1 cellular context compared by ENCODE assay signal in genomic region chr18:48942554-48943261, GRCh38.
A peak's percentile ranks its signal among the peaks of the same experiment; 100 is the strongest.
TF ChIP-seq lines count a peak whose summit lies in the region.

No MANE protein-coding gene starts in this region.

TF ChIP-seq in HepG2, 621 proteins besides CTCF, POLR2A, EP300 and RAD21 (continued from another document and continues in another):
- TF ChIP-seq, protein P1, sequence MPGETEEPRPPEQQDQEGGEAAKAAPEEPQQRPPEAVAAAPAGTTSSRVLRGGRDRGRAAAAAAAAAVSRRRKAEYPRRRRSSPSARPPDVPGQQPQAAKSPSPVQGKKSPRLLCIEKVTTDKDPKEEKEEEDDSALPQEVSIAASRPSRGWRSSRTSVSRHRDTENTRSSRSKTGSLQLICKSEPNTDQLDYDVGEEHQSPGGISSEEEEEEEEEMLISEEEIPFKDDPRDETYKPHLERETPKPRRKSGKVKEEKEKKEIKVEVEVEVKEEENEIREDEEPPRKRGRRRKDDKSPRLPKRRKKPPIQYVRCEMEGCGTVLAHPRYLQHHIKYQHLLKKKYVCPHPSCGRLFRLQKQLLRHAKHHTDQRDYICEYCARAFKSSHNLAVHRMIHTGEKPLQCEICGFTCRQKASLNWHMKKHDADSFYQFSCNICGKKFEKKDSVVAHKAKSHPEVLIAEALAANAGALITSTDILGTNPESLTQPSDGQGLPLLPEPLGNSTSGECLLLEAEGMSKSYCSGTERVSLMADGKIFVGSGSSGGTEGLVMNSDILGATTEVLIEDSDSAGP (CRISPR knock-in tag; IDR thresholded peaks at IDR 0.05; ENCODE audit: borderline replicate concordance): no peak
- 0 out of 2 replicates have a peak, but pooled peaks have one; percentile 19 for TF ChIP-seq KAT7 (CRISPR knock-in tag; IDR thresholded peaks at IDR 0.05; ENCODE audit: borderline replicate concordance)
- peak; percentile 35; the same call in 1 of the 2 replicates for TF ChIP-seq BCL3 (CRISPR knock-in tag; IDR thresholded peaks at IDR 0.05)
- TF ChIP-seq NBN (conservative IDR thresholded peaks at IDR 0.05): no peak
- no peak for TF ChIP-seq XRCC5 (optimal IDR thresholded peaks at IDR 0.05; ENCODE audit: low read length)
- TF ChIP-seq ZBTB26 (CRISPR knock-in tag; IDR thresholded peaks at IDR 0.05; ENCODE audit: borderline replicate concordance): 0 out of 2 replicates have a peak, but pooled peaks have one; percentile 33
- TF ChIP-seq ZNF124 (CRISPR knock-in tag; IDR thresholded peaks at IDR 0.05): no peak
- no peak for TF ChIP-seq ZNF570 (CRISPR knock-in tag; IDR thresholded peaks at IDR 0.05; ENCODE audit: borderline replicate concordance)
- no peak for TF ChIP-seq ZHX2 (IDR thresholded peaks at IDR 0.05; ENCODE audit: low read depth)
- TF ChIP-seq ZHX2 (CRISPR knock-in tag; IDR thresholded peaks at IDR 0.05; ENCODE audit: borderline replicate concordance): no peak
- TF ChIP-seq ZNF563 (CRISPR knock-in tag; IDR thresholded peaks at IDR 0.05): no peak
- no peak for TF ChIP-seq LBX2 (CRISPR knock-in tag; IDR thresholded peaks at IDR 0.05; ENCODE audit: borderline replicate concordance)
- TF ChIP-seq HOXA5 (CRISPR knock-in tag; IDR thresholded peaks at IDR 0.05): 0 out of 2 replicates have a peak, but pooled peaks have one; percentile 32
- TF ChIP-seq YEATS2 (CRISPR knock-in tag; IDR thresholded peaks at IDR 0.05; ENCODE audit: borderline replicate concordance): no peak
- TF ChIP-seq ZNF343 (CRISPR knock-in tag; IDR thresholded peaks at IDR 0.05): no peak
- peak; percentile 75 for TF ChIP-seq HDAC1 (CRISPR knock-in tag; IDR thresholded peaks at IDR 0.05)
- no peak for TF ChIP-seq AHR (CRISPR knock-in tag; IDR thresholded peaks at IDR 0.05)
- TF ChIP-seq ZNF17 (CRISPR knock-in tag; IDR thresholded peaks at IDR 0.05): no peak
- TF ChIP-seq FOXA3 (CRISPR knock-in tag; IDR thresholded peaks at IDR 0.05): peak; percentile 62
- TF ChIP-seq TBX3 (IDR thresholded peaks at IDR 0.05; ENCODE audit: borderline replicate concordance): no peak
- TF ChIP-seq, protein P2, sequence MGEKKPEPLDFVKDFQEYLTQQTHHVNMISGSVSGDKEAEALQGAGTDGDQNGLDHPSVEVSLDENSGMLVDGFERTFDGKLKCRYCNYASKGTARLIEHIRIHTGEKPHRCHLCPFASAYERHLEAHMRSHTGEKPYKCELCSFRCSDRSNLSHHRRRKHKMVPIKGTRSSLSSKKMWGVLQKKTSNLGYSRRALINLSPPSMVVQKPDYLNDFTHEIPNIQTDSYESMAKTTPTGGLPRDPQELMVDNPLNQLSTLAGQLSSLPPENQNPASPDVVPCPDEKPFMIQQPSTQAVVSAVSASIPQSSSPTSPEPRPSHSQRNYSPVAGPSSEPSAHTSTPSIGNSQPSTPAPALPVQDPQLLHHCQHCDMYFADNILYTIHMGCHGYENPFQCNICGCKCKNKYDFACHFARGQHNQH (CRISPR knock-in tag; IDR thresholded peaks at IDR 0.05): peak; percentile 90
- no peak for TF ChIP-seq SNAPC5 (CRISPR knock-in tag; IDR thresholded peaks at IDR 0.05; ENCODE audit: borderline replicate concordance)
- TF ChIP-seq, protein P3, sequence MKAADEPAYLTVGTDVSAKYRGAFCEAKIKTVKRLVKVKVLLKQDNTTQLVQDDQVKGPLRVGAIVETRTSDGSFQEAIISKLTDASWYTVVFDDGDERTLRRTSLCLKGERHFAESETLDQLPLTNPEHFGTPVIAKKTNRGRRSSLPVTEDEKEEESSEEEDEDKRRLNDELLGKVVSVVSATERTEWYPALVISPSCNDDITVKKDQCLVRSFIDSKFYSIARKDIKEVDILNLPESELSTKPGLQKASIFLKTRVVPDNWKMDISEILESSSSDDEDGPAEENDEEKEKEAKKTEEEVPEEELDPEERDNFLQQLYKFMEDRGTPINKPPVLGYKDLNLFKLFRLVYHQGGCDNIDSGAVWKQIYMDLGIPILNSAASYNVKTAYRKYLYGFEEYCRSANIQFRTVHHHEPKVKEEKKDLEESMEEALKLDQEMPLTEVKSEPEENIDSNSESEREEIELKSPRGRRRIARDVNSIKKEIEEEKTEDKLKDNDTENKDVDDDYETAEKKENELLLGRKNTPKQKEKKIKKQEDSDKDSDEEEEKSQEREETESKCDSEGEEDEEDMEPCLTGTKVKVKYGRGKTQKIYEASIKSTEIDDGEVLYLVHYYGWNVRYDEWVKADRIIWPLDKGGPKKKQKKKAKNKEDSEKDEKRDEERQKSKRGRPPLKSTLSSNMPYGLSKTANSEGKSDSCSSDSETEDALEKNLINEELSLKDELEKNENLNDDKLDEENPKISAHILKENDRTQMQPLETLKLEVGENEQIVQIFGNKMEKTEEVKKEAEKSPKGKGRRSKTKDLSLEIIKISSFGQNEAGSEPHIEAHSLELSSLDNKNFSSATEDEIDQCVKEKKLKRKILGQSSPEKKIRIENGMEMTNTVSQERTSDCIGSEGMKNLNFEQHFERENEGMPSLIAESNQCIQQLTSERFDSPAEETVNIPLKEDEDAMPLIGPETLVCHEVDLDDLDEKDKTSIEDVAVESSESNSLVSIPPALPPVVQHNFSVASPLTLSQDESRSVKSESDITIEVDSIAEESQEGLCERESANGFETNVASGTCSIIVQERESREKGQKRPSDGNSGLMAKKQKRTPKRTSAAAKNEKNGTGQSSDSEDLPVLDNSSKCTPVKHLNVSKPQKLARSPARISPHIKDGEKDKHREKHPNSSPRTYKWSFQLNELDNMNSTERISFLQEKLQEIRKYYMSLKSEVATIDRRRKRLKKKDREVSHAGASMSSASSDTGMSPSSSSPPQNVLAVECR (CRISPR knock-in tag; IDR thresholded peaks at IDR 0.05; ENCODE audit: borderline replicate concordance): peak; percentile 66; the same call in 1 of the 2 replicates
- 0 out of 2 replicates have a peak, but pooled peaks have one; percentile 17 for TF ChIP-seq SMC3 (IDR thresholded peaks at IDR 0.05; ENCODE audit: low read length)
- TF ChIP-seq GZF1 (CRISPR knock-in tag; IDR thresholded peaks at IDR 0.05): no peak
- TF ChIP-seq ZFP36L1 (CRISPR knock-in tag; IDR thresholded peaks at IDR 0.05): no peak
- TF ChIP-seq GLI4 (CRISPR knock-in tag; IDR thresholded peaks at IDR 0.05; ENCODE audit: borderline replicate concordance): no peak
- TF ChIP-seq ZMAT3 (CRISPR knock-in tag; conservative IDR thresholded peaks at IDR 0.05): no peak
- no peak for TF ChIP-seq PAF1 (CRISPR knock-in tag; IDR thresholded peaks at IDR 0.05)
- TF ChIP-seq ZMAT5 (CRISPR knock-in tag; IDR thresholded peaks at IDR 0.05; ENCODE audit: borderline replicate concordance, low read depth): no peak
- TF ChIP-seq ETS1 (CRISPR knock-in tag; IDR thresholded peaks at IDR 0.05): no peak
- no peak for TF ChIP-seq EHMT2 (IDR thresholded peaks at IDR 0.05; ENCODE audit: borderline replicate concordance, low read depth, low read length)
- no peak for TF ChIP-seq RELA (CRISPR knock-in tag; IDR thresholded peaks at IDR 0.05)
- peak; percentile 68 for TF ChIP-seq PHF21A (CRISPR knock-in tag; IDR thresholded peaks at IDR 0.05)
- 0 out of 2 replicates have a peak, but pooled peaks have one; percentile 6 for TF ChIP-seq FOXK2 (IDR thresholded peaks at IDR 0.05)
- no peak for TF ChIP-seq ZFYVE20 (CRISPR knock-in tag; IDR thresholded peaks at IDR 0.05; ENCODE audit: borderline replicate concordance, low read depth)
- TF ChIP-seq, protein P4, sequence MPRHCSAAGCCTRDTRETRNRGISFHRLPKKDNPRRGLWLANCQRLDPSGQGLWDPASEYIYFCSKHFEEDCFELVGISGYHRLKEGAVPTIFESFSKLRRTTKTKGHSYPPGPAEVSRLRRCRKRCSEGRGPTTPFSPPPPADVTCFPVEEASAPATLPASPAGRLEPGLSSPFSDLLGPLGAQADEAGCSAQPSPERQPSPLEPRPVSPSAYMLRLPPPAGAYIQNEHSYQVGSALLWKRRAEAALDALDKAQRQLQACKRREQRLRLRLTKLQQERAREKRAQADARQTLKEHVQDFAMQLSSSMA (CRISPR knock-in tag; IDR thresholded peaks at IDR 0.05): no peak
- TF ChIP-seq CEBPG (CRISPR knock-in tag; IDR thresholded peaks at IDR 0.05): peak; percentile 80
- TF ChIP-seq ZNF75D (CRISPR knock-in tag; IDR thresholded peaks at IDR 0.05; ENCODE audit: borderline replicate concordance): no peak
- TF ChIP-seq THAP8 (CRISPR knock-in tag; IDR thresholded peaks at IDR 0.05; ENCODE audit: borderline replicate concordance): no peak
- TF ChIP-seq ZNF350 (CRISPR knock-in tag; IDR thresholded peaks at IDR 0.05; ENCODE audit: borderline replicate concordance, low read depth): 0 out of 2 replicates have a peak, but pooled peaks have one; percentile 16
- peak; percentile 47; the same call in 1 of the 2 replicates for TF ChIP-seq MAX (IDR thresholded peaks at IDR 0.05)
